In the genomic region with DNA sequence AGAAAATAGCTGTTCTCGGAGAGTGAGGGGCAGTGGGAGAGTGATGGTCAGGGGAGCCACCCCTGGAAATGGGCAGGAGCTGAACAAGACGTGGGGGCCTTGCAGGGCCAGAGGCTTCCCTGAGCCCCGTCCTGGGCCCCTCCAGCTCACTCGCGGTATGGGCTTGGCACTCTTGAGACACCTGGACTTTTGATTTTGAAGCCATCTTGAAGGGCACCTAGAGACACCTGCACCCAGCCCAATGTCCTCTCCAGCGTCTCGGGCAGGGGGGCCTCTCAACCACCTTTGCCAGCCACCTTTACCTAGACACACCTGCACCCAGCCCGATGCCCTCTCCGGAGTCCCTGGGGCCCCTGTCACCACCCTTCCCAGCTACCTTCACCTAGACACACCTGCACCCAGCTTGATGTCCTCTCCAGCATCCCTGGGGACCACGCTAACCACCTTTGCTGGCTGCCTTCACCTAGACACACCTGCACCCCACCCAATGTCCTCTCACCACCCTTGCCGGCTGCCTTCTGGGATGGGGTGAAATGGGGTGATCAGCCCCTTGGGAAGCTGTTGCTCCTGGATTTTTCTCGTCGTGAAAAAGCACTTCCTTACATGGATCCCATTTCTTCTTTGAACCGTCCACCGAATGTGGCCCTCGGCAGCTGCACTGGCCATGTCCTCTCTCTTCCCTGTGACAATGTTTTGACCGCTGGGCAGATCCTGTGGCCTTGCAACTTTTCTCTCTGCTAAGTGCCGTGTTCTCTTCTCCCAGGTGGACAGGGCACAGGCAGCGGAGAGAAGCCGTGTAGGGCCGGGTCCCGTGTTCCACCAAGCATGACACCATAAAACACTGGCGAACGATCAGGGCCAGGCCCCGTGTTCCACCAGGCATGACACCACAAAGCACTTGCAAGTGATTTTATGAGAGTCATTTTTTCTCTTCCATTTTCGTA, we compare ENCODE assay signal across 35 cellular contexts. TPM values are rescaled to one million over a fixed set of nuclear protein-coding genes. Genes with fewer than 3 reads are reported as not detected.
DNase-seq lines count a peak whose midpoint lies in the region; ATAC-seq, FAIRE-seq and TF ChIP-seq lines count a peak whose summit lies in the region.
"Had no signal": no experiment of that assay in that cellular context is flagged by ENCODE, and none has a peak within 500 bp of the region (broad histone marks: within the 10 kb centered on the region; RNA-seq: fewer than 3 reads in every experiment).

No MANE protein-coding gene starts in this region.

- no peaks in the 10 kb centered on the region for H3K4me1 ChIP-seq in kidney (ENCODE audit: control insufficient read depth in 1 of 2, insufficient read depth in 1 of 2, low read depth in 1 of 2, low read length in 2 of 2)
- H3K4me1 ChIP-seq: esophagus muscularis mucosa, SJCRH30 had no signal

- no peaks in the 10 kb centered on the region for H3K9me3 Mint-ChIP-seq in activated CD8-positive, alpha-beta memory T cell treated with anti-CD3 and anti-CD28 coated beads, Interleukin-2, amount 10 ng/mL, durations not matched to agents 7 days and 5 days (ENCODE audit: low read depth)
- H3K9me3 Mint-ChIP-seq: brain; CD4-positive, CD25-positive, alpha-beta regulatory T cell; HFFc6 had no signal

- intact Hi-C loops in kidney (cut with DNase I) = no loop called here
- intact Hi-C loops in posterior vena cava (cut with DNase I) = no loop called here

- no peaks in the 10 kb centered on the region for H3K27me3 Mint-ChIP-seq in activated CD8-positive, alpha-beta memory T cell treated with anti-CD3 and anti-CD28 coated beads, Interleukin-2, amount 10 ng/mL, durations not matched to agents 7 days and 5 days
- H3K27me3 Mint-ChIP-seq: CD4-positive, CD25-positive, alpha-beta regulatory T cell; stimulated activated memory B cell treated with anti-CD40 and anti-IgM and Interleukin-4, amounts not matched to agents 10 μg/mL and 1 μg/mL and 100 μg/mL, for 72 hours had no signal

- H3K9ac ChIP-seq in kidney (ENCODE audit: low read length in 2 of 2) = no peak overlapping the region

- no peaks in the 10 kb centered on the region for H3K36me3 Mint-ChIP-seq in activated CD8-positive, alpha-beta memory T cell treated with anti-CD3 and anti-CD28 coated beads, Interleukin-2, amount 10 ng/mL, durations not matched to agents 7 days and 5 days
- H3K36me3 Mint-ChIP-seq: brain; CD4-positive, CD25-positive, alpha-beta regulatory T cell; stimulated activated memory B cell treated with anti-CD40 and anti-IgM and Interleukin-4, amounts not matched to agents 10 μg/mL and 1 μg/mL and 100 μg/mL, for 72 hours had no signal

- CTCF ChIA-PET in activated CD8-positive, alpha-beta memory T cell treated with anti-CD3 and anti-CD28 coated beads, Interleukin-2, amount 10 ng/mL, durations not matched to agents 7 days and 5 days (lab: Charles Lee) = no interaction called here

- peak; percentile 7 for DNase-seq in activated CD8-positive, alpha-beta memory T cell treated with anti-CD3 and anti-CD28 coated beads, Interleukin-2, amount 50 U/mL, for 4 hours
- DNase-seq in activated CD8-positive, alpha-beta memory T cell treated with anti-CD3 and anti-CD28 coated beads, Interleukin-2, amount 10 ng/mL, durations not matched to agents 7 days and 5 days = no peak
- peak; percentile 1 for DNase-seq in NCI-H526 treated with DMSO at 0.1 percent for 48 hours (lab: John Stamatoyannopoulos, UW)
- DNase-seq in kidney = peak; percentile 36
- peak; percentile 67 for DNase-seq in posterior vena cava (ENCODE audit: low spot score)
- DNase-seq in NCI-H510A (lab: John Stamatoyannopoulos, UW) = no peak
- DNase-seq in substantia nigra (lab: John Stamatoyannopoulos, UW) = no peak
- DNase-seq in activated CD4-positive, alpha-beta T cell treated with anti-CD3 and anti-CD28 coated beads, Interleukin-2, amount 50 U/mL, for 4 hours = no peak
- DNase-seq: 8988T; activated CD4-positive, alpha-beta T cell treated with anti-CD3 and anti-CD28 coated beads for 4 hours; activated CD8-positive, alpha-beta memory T cell treated with anti-CD3 and anti-CD28 coated beads for 24 hours; activated T-cell treated with anti-CD3 and anti-CD28 coated beads, Interleukin-2, amount 50 U/mL, for 1 hour; CD4-positive, CD25-positive, alpha-beta regulatory T cell; cerebellar nuclear complex; foreskin fibroblast; GOT3; HFFc6; IMR-90; left colon; MV-4-11; NCI-H1436 treated with DMSO at 0.1 percent for 48 hours; NCI-H2081 treated with DMSO at 0.1 percent for 48 hours; NCI-H226; NCI-H82; SJCRH30; SW 1271 had no signal

- no peaks in the 10 kb centered on the region for H3K9me3 ChIP-seq in kidney (ENCODE audit: control insufficient read depth in 1 of 2, low read length in 2 of 2)
- H3K9me3 ChIP-seq: esophagus muscularis mucosa, SJCRH30 had no signal

- no peak for TF ChIP-seq CTCF in kidney (IDR thresholded peaks at IDR 0.05; ENCODE audit: borderline replicate concordance, extremely low read depth, insufficient read depth)

- no peak overlapping the region for H3K4me3 Mint-ChIP-seq in activated CD8-positive, alpha-beta memory T cell treated with anti-CD3 and anti-CD28 coated beads, Interleukin-2, amount 10 ng/mL, durations not matched to agents 7 days and 5 days
- H3K4me3 Mint-ChIP-seq: brain; CD4-positive, CD25-positive, alpha-beta regulatory T cell; HFFc6; stimulated activated memory B cell treated with anti-CD40 and anti-IgM and Interleukin-4, amounts not matched to agents 10 μg/mL and 1 μg/mL and 100 μg/mL, for 72 hours had no signal

- H3K27ac Mint-ChIP-seq in activated CD8-positive, alpha-beta memory T cell treated with anti-CD3 and anti-CD28 coated beads, Interleukin-2, amount 10 ng/mL, durations not matched to agents 7 days and 5 days = no peak overlapping the region
- H3K27ac Mint-ChIP-seq: brain; CD4-positive, CD25-positive, alpha-beta regulatory T cell; HFFc6; stimulated activated memory B cell treated with anti-CD40 and anti-IgM and Interleukin-4, amounts not matched to agents 10 μg/mL and 1 μg/mL and 100 μg/mL, for 72 hours had no signal

- no peak for FAIRE-seq in kidney (lab: Jason Lieb, UNC)
- FAIRE-seq: endometrium, RCC 7860 had no signal

- H3K27ac ChIP-seq in kidney (ENCODE audit: low read depth in 2 of 2, low read length in 2 of 2) (no peak overlapping the region), substantia nigra (ENCODE audit: low read depth, low read length, poor library complexity, severe bottlenecking) (no peak overlapping the region)
- H3K27ac ChIP-seq: esophagus muscularis mucosa, hepatocyte, SJCRH30 had no signal

- no peaks in the 10 kb centered on the region for H3K36me3 ChIP-seq in kidney (ENCODE audit: control insufficient read depth in 1 of 2, insufficient read depth in 2 of 2, low read length in 2 of 2)
- H3K36me3 ChIP-seq: esophagus muscularis mucosa, SJCRH30 had no signal

- no peak overlapping the region for H3K4me3 ChIP-seq in kidney (ENCODE audit: low read length in 2 of 2)
- H3K4me3 ChIP-seq: esophagus muscularis mucosa, hepatocyte, SJCRH30 had no signal

- H3K4me1 Mint-ChIP-seq in activated CD8-positive, alpha-beta memory T cell treated with anti-CD3 and anti-CD28 coated beads, Interleukin-2, amount 10 ng/mL, durations not matched to agents 7 days and 5 days = no peaks in the 10 kb centered on the region
- H3K4me1 Mint-ChIP-seq: brain; CD4-positive, CD25-positive, alpha-beta regulatory T cell; stimulated activated memory B cell treated with anti-CD40 and anti-IgM and Interleukin-4, amounts not matched to agents 10 μg/mL and 1 μg/mL and 100 μg/mL, for 72 hours had no signal

- ATAC-seq in activated CD8-positive, alpha-beta memory T cell treated with anti-CD3 and anti-CD28 coated beads, Interleukin-2, amount 10 ng/mL, durations not matched to agents 7 days and 5 days = no peak
- ATAC-seq: left colon; stimulated activated memory B cell treated with anti-CD40 and anti-IgM and Interleukin-4, amounts not matched to agents 10 μg/mL and 1 μg/mL and 100 μg/mL, for 72 hours had no signal

RNA-seq across cellular contexts. Expression of a gene that starts 47.5 kb away (rescaled TPM):
- total RNA-seq in activated CD8-positive, alpha-beta memory T cell treated with anti-CD3 and anti-CD28 coated beads, Interleukin-2, amount 10 ng/mL, durations not matched to agents 7 days and 5 days = not detected
- total RNA-seq in kidney = 2.6 TPM
- polyA plus RNA-seq in kidney (ENCODE audit: insufficient read depth, low read depth, low replicate concordance) = 1.2 TPM
- total RNA-seq in posterior vena cava = 10 to 100 TPM in 1 of 2 donors, 1 to 10 TPM in 1; 5.3 to 15.6 TPM
- total RNA-seq: CD4-positive, CD25-positive, alpha-beta regulatory T cell; dermis microvascular lymphatic vessel endothelial cell; pulmonary artery endothelial cell had no signal
- polyA plus RNA-seq: CD4-positive, CD25-positive, alpha-beta regulatory T cell had no signal

RNA-seq across cellular contexts. Expression of a gene that starts 59.9 kb away (rescaled TPM):
- not detected for total RNA-seq in activated CD8-positive, alpha-beta memory T cell treated with anti-CD3 and anti-CD28 coated beads, Interleukin-2, amount 10 ng/mL, durations not matched to agents 7 days and 5 days
- total RNA-seq in kidney = not detected
- not detected for polyA plus RNA-seq in kidney (ENCODE audit: insufficient read depth, low read depth, low replicate concordance)
- under 1 TPM; 0.09 to 0.10 TPM for total RNA-seq in posterior vena cava
- total RNA-seq: CD4-positive, CD25-positive, alpha-beta regulatory T cell; dermis microvascular lymphatic vessel endothelial cell; esophagus muscularis mucosa; mesenteric fat pad; pulmonary artery endothelial cell had no signal
- polyA plus RNA-seq: CD4-positive, CD25-positive, alpha-beta regulatory T cell had no signal

Comparison
In these comparisons a context has a peak if more than half of its experiments do, and no peak if none do; other contexts are left out.
1. DNase-seq: peak in activated CD8-positive, alpha-beta memory T cell treated with anti-CD3 and anti-CD28 coated beads, Interleukin-2, amount 50 U/mL, for 4 hours (single experiment), NCI-H526 treated with DMSO at 0.1 percent for 48 hours (single experiment), kidney (single experiment) and posterior vena cava (single experiment); none in activated CD8-positive, alpha-beta memory T cell treated with anti-CD3 and anti-CD28 coated beads, Interleukin-2, amount 10 ng/mL, durations not matched to agents 7 days and 5 days (single experiment), NCI-H510A (single experiment), substantia nigra (0 of 49) and activated CD4-positive, alpha-beta T cell treated with anti-CD3 and anti-CD28 coated beads, Interleukin-2, amount 50 U/mL, for 4 hours (0 of 2).